In the genomic region with DNA sequence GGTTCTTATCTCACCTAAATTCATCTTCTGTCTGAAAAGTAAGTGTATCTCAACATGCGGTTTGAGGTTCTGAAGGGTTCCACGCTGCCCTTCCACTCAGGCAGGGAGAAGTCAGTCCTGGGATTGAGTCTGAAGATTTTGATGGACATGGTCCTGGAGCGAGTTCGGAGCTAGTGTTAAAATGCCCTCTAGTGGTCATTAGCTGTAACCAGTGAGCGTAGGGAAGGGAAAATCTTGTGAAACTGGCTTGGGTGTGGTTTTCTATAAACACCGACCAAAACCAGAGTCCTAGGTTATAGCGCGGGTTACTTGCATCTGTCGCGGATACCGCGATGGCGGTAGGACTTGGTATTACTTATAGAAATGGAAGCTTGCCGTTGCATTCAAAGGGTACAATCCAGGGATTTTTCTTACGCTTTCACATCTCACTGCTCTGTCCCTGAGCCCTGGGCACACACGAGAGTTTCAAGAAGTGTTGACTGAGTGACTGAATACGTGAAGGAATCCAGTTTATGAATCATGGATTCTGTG, we compare ENCODE assay signal across 7 cellular contexts.
DNase-seq lines count a peak whose midpoint lies in the region; ATAC-seq and TF ChIP-seq lines count a peak whose summit lies in the region.

No MANE protein-coding gene starts in this region.

- DNase-seq in GM12865 (ENCODE audit: low read depth) (peak; percentile 56), HS-27A (ENCODE audit: low read depth) (peak; percentile 14), NT2/D1 (ENCODE audit: low read depth, low spot score) (peak; percentile 48), dermis microvascular lymphatic vessel endothelial cell (ENCODE audit: low read depth in 2 of 2) (peak; percentile 5 to 28), lower lobe of right lung (no peak), T-cell (no peak)

- H3K4me1 ChIP-seq in NT2/D1 (ENCODE audit: insufficient read depth, insufficient read length) (no peaks in the 10 kb centered on the region), lower lobe of right lung (no peaks in the 10 kb centered on the region)

- H3K36me3 ChIP-seq in NT2/D1 (ENCODE audit: insufficient read depth, insufficient read length, low read length) (no peaks in the 10 kb centered on the region), lower lobe of right lung (no peaks in the 10 kb centered on the region)

- H3K4me3 Mint-ChIP-seq in T-cell: no peak overlapping the region

- H3K27me3 ChIP-seq in NT2/D1 (ENCODE audit: insufficient read depth, insufficient read length): peaks cover 3% of the 10 kb centered on the region
- no peaks in the 10 kb centered on the region for H3K27me3 ChIP-seq in lower lobe of right lung (ENCODE audit: low read depth)

- TF ChIP-seq CTCF in GM12865 (IDR thresholded peaks at IDR 0.05; ENCODE audit: insufficient read depth, low read depth, low read length, missing control alignments) (peak; percentile 82), lower lobe of right lung (IDR thresholded peaks at IDR 0.05) (peak; percentile 78)

- H3K4me3 ChIP-seq in GM12865 (ENCODE audit: low read depth, low read length): no peak overlapping the region
- H3K4me3 ChIP-seq in NT2/D1 (ENCODE audit: insufficient read length, low read depth): no peak overlapping the region
- peak overlapping the region; percentile 17 for H3K4me3 ChIP-seq in lower lobe of right lung

- no peak overlapping the region for H3K9ac ChIP-seq in NT2/D1 (ENCODE audit: insufficient read length, low read depth)

- CTCF ChIA-PET in T-cell (lab: Charles Lee): interaction anchor here in 1 of 2 donors (1.5 kb wide), 1 partner anchor 20 kb away, joined by 3 read pairs; no protein-coding TSS in a partner anchor

- intact Hi-C loops in lower lobe of right lung (cut with DNase I): no loop called here

- no peak overlapping the region for H3K27ac Mint-ChIP-seq in T-cell

- no peak overlapping the region for H3K27ac ChIP-seq in lower lobe of right lung

- POLR2A ChIA-PET in T-cell (lab: Charles Lee): no interaction called here

- H3K27me3 Mint-ChIP-seq in T-cell: peaks cover 24 to 29% of the 10 kb centered on the region in 2 donors

- peak; percentile 94 for ATAC-seq in GM21619 (IDR thresholded peaks at IDR 0.05; ENCODE audit: unreplicated experiment)
- ATAC-seq in lower lobe of right lung: peak; percentile 88 to 92
- ATAC-seq in T-cell (replicated peaks in 1 of 4): no peak

- H3K4me1 Mint-ChIP-seq in T-cell: peaks cover 7 to 8% (median 7%) of the 10 kb centered on the region in 3 donors

- H3K9me3 ChIP-seq in NT2/D1 (ENCODE audit: insufficient read depth, low read length) (no peaks in the 10 kb centered on the region), lower lobe of right lung (no peaks in the 10 kb centered on the region)

- no peaks in the 10 kb centered on the region for H3K9me3 Mint-ChIP-seq in T-cell

- no peaks in the 10 kb centered on the region for H3K36me3 Mint-ChIP-seq in T-cell

Comparison
In these comparisons a context has a peak if more than half of its experiments do, and no peak if none do; other contexts are left out.
1. DNase-seq: peak in GM12865 (single experiment), HS-27A (single experiment), NT2/D1 (single experiment) and dermis microvascular lymphatic vessel endothelial cell (2 of 2); none in lower lobe of right lung (single experiment) and T-cell (0 of 34).
2. ATAC-seq: peak in GM21619 (single experiment) and lower lobe of right lung (2 of 2); none in T-cell (0 of 4).